ENCODE assay signal across 8 cellular contexts in genomic region chr5:1594336-1595106, GRCh38.
DNase-seq lines count a peak whose midpoint lies in the region; ATAC-seq, FAIRE-seq and TF ChIP-seq lines count a peak whose summit lies in the region.

No MANE protein-coding gene starts in this region.

- H3K56ac ChIP-seq in H1 (replicated peaks; ENCODE audit: insufficient read length, low read depth, low read length) = peak overlapping the region; percentile 79

- TF ChIP-seq CTCF in GM12873 (IDR thresholded peaks at IDR 0.05; ENCODE audit: insufficient read depth, low read depth, low read length, missing control alignments) (peak; percentile 73), HFF-Myc (IDR thresholded peaks at IDR 0.05; ENCODE audit: low read depth, low read length, missing control alignments) (peak; percentile 16), H1 (IDR thresholded peaks at IDR 0.05; ENCODE audit: control extremely low read depth in 1 of 3, insufficient read depth in 1 of 3, low read depth in 1 of 3, low read length in 3 of 3) (peak; percentile 61 to 79 (median 63))

- POLR2A ChIA-PET in activated CD4-positive, alpha-beta memory T cell treated with anti-CD3 and anti-CD28 coated beads for 36 hours (lab: Charles Lee) = no interaction called here
- POLR2A ChIA-PET in H1 (lab: Charles Lee; ENCODE audit: partially characterized antibody) = interaction anchor here (0.8 to 1.7 kb wide), 7 partner anchors 9 to 103 kb away, joined by 3 to 5 read pairs (median 3); no protein-coding TSS in a partner anchor

- peak; percentile 20 for DNase-seq in HFF-Myc (ENCODE audit: extremely low read depth, low read depth)
- peak; percentile 69 for DNase-seq in NCI-H2029 (lab: John Stamatoyannopoulos, UW)
- DNase-seq in activated CD4-positive, alpha-beta memory T cell treated with anti-CD3 and anti-CD28 coated beads for 36 hours = peak; percentile 80
- DNase-seq in H1 (ENCODE audit: low read depth in 1 of 2, low spot score in 2 of 2) = peak; percentile 81 to 94
- DNase-seq in stimulated activated CD8-positive, alpha-beta memory T cell treated with anti-CD3 and anti-CD28 coated beads, Interleukin-15, amount 100 ng/mL, for 24 hours (ENCODE audit: low read depth) = peak; percentile 62

- H4K5ac ChIP-seq in H1 (ENCODE audit: insufficient read length, low read depth, low read length) = peak overlapping the region; percentile 62

- H3K18ac ChIP-seq in H1 (ENCODE audit: extremely low read depth, low read length) = peak overlapping the region; percentile 78

- H3K4ac ChIP-seq in H1 (replicated peaks; ENCODE audit: insufficient read length, low read depth, low read length) = no peak overlapping the region

- H3K9me3 Mint-ChIP-seq in activated CD4-positive, alpha-beta memory T cell treated with anti-CD3 and anti-CD28 coated beads for 36 hours = no peaks in the 10 kb centered on the region

- peaks cover 0 to 2% (median 0%) of the 10 kb centered on the region in 4 experiments; a peak in 2 of 7 replicates for H3K4me1 ChIP-seq in H1 (replicated peaks in 1 of 4; ENCODE audit: control insufficient read depth in 3 of 4, insufficient read depth in 4 of 4, low read length in 3 of 4)
- no peaks in the 10 kb centered on the region for H3K4me1 ChIP-seq in mesodermal cell (ENCODE audit: control insufficient read depth, insufficient read depth, low read length, poor library complexity, severe bottlenecking)

- no peak overlapping the region for H2BK20ac ChIP-seq in H1 (ENCODE audit: low read length)

- no peaks in the 10 kb centered on the region; a peak in 1 of 4 replicates for H3K79me2 ChIP-seq in H1 (ENCODE audit: control insufficient read depth in 1 of 2, insufficient read depth in 2 of 2, low read length in 2 of 2)

- H3K23ac ChIP-seq in H1 (ENCODE audit: insufficient read length) = no peak overlapping the region

- no peaks in the 10 kb centered on the region for H3K9me3 ChIP-seq in H1 (ENCODE audit: insufficient read depth in 2 of 2, low read depth in 1 of 2, low read length in 1 of 2)
- no peaks in the 10 kb centered on the region for H3K9me3 ChIP-seq in mesodermal cell (ENCODE audit: control insufficient read depth, low read length)

- no peak overlapping the region for H3K14ac ChIP-seq in H1 (ENCODE audit: insufficient read length)

- H2AK5ac ChIP-seq in H1 (ENCODE audit: low read depth, low read length) = 0 out of 2 replicates have a peak overlapping the region, but pooled peaks have one; percentile 39

- no peak overlapping the region for H2BK120ac ChIP-seq in H1 (replicated peaks; ENCODE audit: low read depth, low read length)

- peaks cover 9% of the 10 kb centered on the region for H3K36me3 Mint-ChIP-seq in activated CD4-positive, alpha-beta memory T cell treated with anti-CD3 and anti-CD28 coated beads for 36 hours

- no peaks in the 10 kb centered on the region for H4K20me1 ChIP-seq in H1 (replicated peaks in 1 of 2; ENCODE audit: control insufficient read depth in 1 of 2, insufficient read depth in 2 of 2, low read length in 2 of 2)

- no peak overlapping the region for H2BK15ac ChIP-seq in H1 (ENCODE audit: low read length)

- peak; percentile 5 to 43; a peak in 2 of 4 replicates for TF ChIP-seq RAD21 in H1 (IDR thresholded peaks at IDR 0.05 in 1 of 2, conservative IDR thresholded peaks at IDR 0.05 in 1 of 2; ENCODE audit: low read depth in 2 of 2, low read length in 2 of 2)

- ATAC-seq in GM18870 (IDR thresholded peaks at IDR 0.05; ENCODE audit: unreplicated experiment) = no peak

- H2BK5ac ChIP-seq in H1 (ENCODE audit: low read depth, low read length) = no peak overlapping the region

- FAIRE-seq in H1 (lab: Jason Lieb, UNC) = no peak

- H2BK12ac ChIP-seq in H1 (ENCODE audit: low read depth, low read length) = no peak overlapping the region

- no peak; a peak in 1 of 3 replicates for TF ChIP-seq EP300 in H1 (IDR thresholded peaks at IDR 0.05; ENCODE audit: borderline replicate concordance in 1 of 2, low read depth in 2 of 2, low read length in 2 of 2)

- H3K27me3 ChIP-seq in H1 (replicated peaks in 1 of 4; ENCODE audit: control insufficient read depth in 3 of 4, extremely low read depth in 1 of 4, insufficient read depth in 3 of 4, low read length in 3 of 4) = no peaks in the 10 kb centered on the region

- 23% methylated on average over 61 of the region's 82 CpGs; no CpG with 5 or more reads in 1 of the 2 experiments for WGBS in H1 (ENCODE audit: extremely low coverage in 1 of 2, insufficient coverage in 1 of 2, insufficient read length in 1 of 2, insufficient replicate concordance in 2 of 2, low coverage in 1 of 2, low lambda C conversion rate in 2 of 2, missing lambda C conversion rate in 1 of 2), 2 experiments
- 12 to 15% methylated on average over 61 to 69 of the region's 82 CpGs for WGBS in mesodermal cell (ENCODE audit: insufficient coverage in 2 of 2), 2 experiments

- H2AFZ ChIP-seq in H1 (ENCODE audit: low read length) = no peak overlapping the region

- no peak overlapping the region for H3K27ac Mint-ChIP-seq in activated CD4-positive, alpha-beta memory T cell treated with anti-CD3 and anti-CD28 coated beads for 36 hours

- no peak overlapping the region for H3K27ac ChIP-seq in H1 (ENCODE audit: low read depth, low read length)
- no peak overlapping the region for H3K27ac ChIP-seq in mesodermal cell (ENCODE audit: low read depth, low read length, severe bottlenecking)

- intact Hi-C loops in activated CD4-positive, alpha-beta memory T cell treated with anti-CD3 and anti-CD28 coated beads for 36 hours (cut with micrococcal nuclease) = loop anchor here (2.0 to 10.0 kb wide), 2 partner anchors 46 to 60 kb away; no protein-coding TSS in a partner anchor

- H4K8ac ChIP-seq in H1 (ENCODE audit: extremely low read depth, insufficient read depth, low read length) = peak overlapping the region; percentile 79

- peaks cover 0 to 13% (median 0%) of the 10 kb centered on the region in 4 experiments; a peak in 4 of 8 replicates for H3K36me3 ChIP-seq in H1 (ENCODE audit: control insufficient read depth in 2 of 4, insufficient read depth in 4 of 4, low read length in 3 of 4)
- H3K36me3 ChIP-seq in mesodermal cell (ENCODE audit: control insufficient read depth, insufficient read depth, low read length) = peaks cover 13% of the 10 kb centered on the region

- no peaks in the 10 kb centered on the region for H3K79me1 ChIP-seq in H1 (ENCODE audit: low read depth, low read length)

- peak overlapping the region; percentile 53 for H3K4me3 ChIP-seq in HFF-Myc (replicated peaks; ENCODE audit: low read depth, low read length)
- peak overlapping the region; percentile 61 to 82 (median 72) for H3K4me3 ChIP-seq in H1 (ENCODE audit: extremely low read depth in 1 of 4, insufficient read depth in 2 of 4, low read depth in 3 of 4, low read length in 4 of 4)
- peak overlapping the region; percentile 63 for H3K4me3 ChIP-seq in mesodermal cell (ENCODE audit: extremely low read depth, insufficient read depth, low read length, poor library complexity, severe bottlenecking)

- TF ChIP-seq POLR2A in H1 (IDR thresholded peaks at IDR 0.05; ENCODE audit: control extremely low read depth in 1 of 2, low read depth in 2 of 2, low read length in 2 of 2) = peak; percentile 34 to 40; a peak in 2 of 3 replicates

- H3K4me2 ChIP-seq in H1 (ENCODE audit: insufficient read depth in 1 of 2, low read depth in 2 of 2, low read length in 2 of 2) = peak overlapping the region; percentile 91 to 92

- H3K4me3 Mint-ChIP-seq in activated CD4-positive, alpha-beta memory T cell treated with anti-CD3 and anti-CD28 coated beads for 36 hours = peak overlapping the region; percentile 71

- H4K91ac ChIP-seq in H1 (replicated peaks; ENCODE audit: insufficient read length, low read length) = peak overlapping the region; percentile 65

- H3K4me1 Mint-ChIP-seq in activated CD4-positive, alpha-beta memory T cell treated with anti-CD3 and anti-CD28 coated beads for 36 hours (ENCODE audit: low read depth) = peaks cover 6% of the 10 kb centered on the region

- peak overlapping the region in 3 of 4 experiments; percentile 34 to 73 (median 46); a peak in 5 of 7 replicates for H3K9ac ChIP-seq in H1 (replicated peaks in 1 of 4; ENCODE audit: extremely low read depth in 1 of 4, low read depth in 3 of 4, low read length in 3 of 4)

- peaks cover 2% of the 10 kb centered on the region; the same call in 1 of the 2 replicates for H3K23me2 ChIP-seq in H1 (ENCODE audit: low read depth, low read length)

- H3K27me3 Mint-ChIP-seq in activated CD4-positive, alpha-beta memory T cell treated with anti-CD3 and anti-CD28 coated beads for 36 hours = no peaks in the 10 kb centered on the region

- CTCF ChIA-PET in activated CD4-positive, alpha-beta memory T cell treated with anti-CD3 and anti-CD28 coated beads for 36 hours (lab: Charles Lee) = interaction anchor here (0.6 to 1.3 kb wide), 5 partner anchors 110 to 992 kb away, joined by 3 to 5 read pairs (median 3); no protein-coding TSS in a partner anchor
- CTCF ChIA-PET in H1 (lab: Charles Lee; ENCODE audit: partially characterized antibody) = interaction anchor here (0.6 to 2.7 kb wide), 15 partner anchors 9 to 1155 kb away, joined by 3 to 10 read pairs (median 4); no protein-coding TSS in a partner anchor

TF ChIP-seq in H1, 55 proteins besides CTCF, POLR2A, EP300 and RAD21 (continues in another document):
- TF ChIP-seq SP1 (IDR thresholded peaks at IDR 0.05; ENCODE audit: low read depth, low read length) (no peak), SP4 (IDR thresholded peaks at IDR 0.05; ENCODE audit: low read length) (no peak), KDM4A (IDR thresholded peaks at IDR 0.05; ENCODE audit: low read depth, low read length, severe bottlenecking) (peak; percentile 75), CEBPB (IDR thresholded peaks at IDR 0.05; ENCODE audit: low read depth, low read length) (no peak), RBBP5 (IDR thresholded peaks at IDR 0.05; ENCODE audit: borderline replicate concordance, low read depth, low read length) (no peak), ATF2 (IDR thresholded peaks at IDR 0.05; ENCODE audit: low read length) (no peak), JUND (IDR thresholded peaks at IDR 0.05; ENCODE audit: low read length) (no peak), SUZ12 (IDR thresholded peaks at IDR 0.05; ENCODE audit: low read length) (no peak)

Comparison
In these comparisons a context has a peak if more than half of its experiments do, and no peak if none do; other contexts are left out.
1. CTCF ChIP-seq: peak in every context shown above with its lines; median percentile 73 in GM12873; 63 in H1; 16 in HFF-Myc.
2. DNase-seq: peak in every context shown above with its lines; median percentile 88 in H1; 80 in activated CD4-positive, alpha-beta memory T cell treated with anti-CD3 and anti-CD28 coated beads for 36 hours; 69 in NCI-H2029; 62 in stimulated activated CD8-positive, alpha-beta memory T cell treated with anti-CD3 and anti-CD28 coated beads, Interleukin-15, amount 100 ng/mL, for 24 hours; 20 in HFF-Myc.